Comparison of ENCODE assay signal across 10 cellular contexts in genomic region chr18:48488388-48488850, GRCh38. TPM values are rescaled to one million over a fixed set of nuclear protein-coding genes. Genes with fewer than 3 reads are reported as not detected.
DNase-seq lines count a peak whose midpoint lies in the region; ATAC-seq and TF ChIP-seq lines count a peak whose summit lies in the region.
"Had no signal": no experiment of that assay in that cellular context is flagged by ENCODE, and none has a peak within 500 bp of the region (broad histone marks: within the 10 kb centered on the region; RNA-seq: fewer than 3 reads in every experiment).

No MANE protein-coding gene starts in this region.

- peak overlapping the region; percentile 77 for H3K27ac ChIP-seq in SJSA1

- peaks cover 56% of the 10 kb centered on the region for H3K4me1 Mint-ChIP-seq in osteocyte (ENCODE audit: unreplicated experiment)

- peaks cover 51% of the 10 kb centered on the region for H3K4me1 ChIP-seq in SJSA1 (replicated peaks)

- peak overlapping the region; percentile 61 for H3K27ac Mint-ChIP-seq in osteocyte (ENCODE audit: unreplicated experiment)
- H3K27ac Mint-ChIP-seq: T-helper 2 cell treated with Interferon-gamma antibody and Interleukin-4, amounts not matched to agents 5 μg/mL and 100 μg/mL, for 36 hours had no signal

- no peaks in the 10 kb centered on the region for H3K36me3 ChIP-seq in SJSA1

- no peak overlapping the region for H3K4me3 Mint-ChIP-seq in osteocyte (ENCODE audit: unreplicated experiment)
- H3K4me3 Mint-ChIP-seq: T-helper 2 cell treated with Interferon-gamma antibody and Interleukin-4, amounts not matched to agents 5 μg/mL and 100 μg/mL, for 36 hours had no signal

- ATAC-seq in GM21390 (IDR thresholded peaks at IDR 0.05; ENCODE audit: unreplicated experiment): no peak

- no peaks in the 10 kb centered on the region for H3K27me3 Mint-ChIP-seq in osteocyte (ENCODE audit: unreplicated experiment)

- H3K9me3 Mint-ChIP-seq in osteocyte (ENCODE audit: unreplicated experiment): no peaks in the 10 kb centered on the region
- H3K9me3 Mint-ChIP-seq: T-helper 2 cell treated with Interferon-gamma antibody and Interleukin-4, amounts not matched to agents 5 μg/mL and 100 μg/mL, for 36 hours had no signal

- H3K36me3 Mint-ChIP-seq in osteocyte (ENCODE audit: unreplicated experiment): no peaks in the 10 kb centered on the region

- H3K4me3 ChIP-seq in SJSA1: no peak overlapping the region

- H3K9me3 ChIP-seq in SJSA1 (replicated peaks): no peaks in the 10 kb centered on the region

- TF ChIP-seq CTCF in osteocyte (IDR thresholded peaks at IDR 0.05): no peak

- no peaks in the 10 kb centered on the region for H3K27me3 ChIP-seq in SJSA1 (replicated peaks)

- DNase-seq in DMS53 treated with DMSO at 0.1 percent for 48 hours (lab: John Stamatoyannopoulos, UW; ENCODE audit: unreplicated experiment): peak; percentile 74
- peak; percentile 98 to 99 for DNase-seq in SJSA1 (ENCODE audit: low read depth in 1 of 2, low spot score in 2 of 2)
- peak; percentile 71 for DNase-seq in fibroblast of the conjunctiva (ENCODE audit: low read depth)
- peak; percentile 86 for DNase-seq in osteocyte (ENCODE audit: extremely low spot score, unreplicated experiment)
- no peak for DNase-seq in NCI-H69 (lab: John Stamatoyannopoulos, UW)
- DNase-seq in C1 segment of cervical spinal cord (lab: John Stamatoyannopoulos, UW): no peak
- DNase-seq in cerebellar cortex (ENCODE audit: low spot score): no peak
- DNase-seq: retina had no signal

RNA-seq across cellular contexts. Expression of gene CTIF, which starts 50.4 kb away (rescaled TPM):
- 48.2 and 91.5 TPM in 2 replicates for total RNA-seq in SJSA1 (2014; rRNA removed; shearing (Covaris generic))
- total RNA-seq in osteocyte: 169 and 172 TPM in 2 replicates

Comparison
In these comparisons a context has a peak if more than half of its experiments do, and no peak if none do; other contexts are left out.
1. DNase-seq: peak in DMS53 treated with DMSO at 0.1 percent for 48 hours (single experiment), SJSA1 (2 of 2), fibroblast of the conjunctiva (single experiment) and osteocyte (single experiment); none in NCI-H69 (single experiment), C1 segment of cervical spinal cord (0 of 14) and cerebellar cortex (single experiment).